Comparison of ENCODE assay signal across 1 cellular context in the genomic region with DNA sequence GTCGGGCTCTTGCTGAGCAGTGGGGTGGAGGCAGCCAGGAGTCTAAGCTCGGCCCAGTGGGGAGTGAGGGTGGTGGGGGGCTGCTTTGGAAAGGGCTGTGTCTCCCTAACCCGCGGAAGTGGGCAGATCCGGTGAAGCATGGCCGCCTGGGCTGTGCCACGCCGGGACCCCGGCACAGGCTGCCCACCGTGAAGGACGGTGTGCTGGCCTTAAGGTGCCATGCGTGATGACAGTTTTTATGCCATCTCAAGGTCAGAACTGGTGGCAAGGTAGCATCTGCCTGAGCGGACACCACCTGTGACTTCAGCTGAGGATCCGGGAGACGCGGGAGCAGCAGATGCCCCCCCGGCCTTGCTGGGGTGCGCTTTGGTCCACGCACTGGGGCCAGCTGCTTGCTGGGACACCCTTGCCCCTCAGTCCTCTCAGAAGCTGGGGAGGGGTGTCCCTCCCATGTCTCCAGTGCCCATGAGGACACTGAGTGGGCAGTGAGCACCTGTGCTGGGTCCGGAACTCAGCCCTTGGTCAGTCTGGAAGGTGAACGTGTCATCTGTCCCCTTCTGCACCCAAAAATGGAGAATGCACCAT.
TF ChIP-seq lines count a peak whose summit lies in the region.

No MANE protein-coding gene starts in this region.

TF ChIP-seq in WTC11, 78 proteins besides CTCF, POLR2A, EP300 and RAD21 (continued from another document):
- TF ChIP-seq ZNF281 (CRISPR knock-in tag; IDR thresholded peaks at IDR 0.05) (no peak), MXD4 (CRISPR knock-in tag; IDR thresholded peaks at IDR 0.05; ENCODE audit: borderline replicate concordance) (no peak), PRRX2 (CRISPR knock-in tag; IDR thresholded peaks at IDR 0.05) (no peak)
- TF ChIP-seq, protein P1, sequence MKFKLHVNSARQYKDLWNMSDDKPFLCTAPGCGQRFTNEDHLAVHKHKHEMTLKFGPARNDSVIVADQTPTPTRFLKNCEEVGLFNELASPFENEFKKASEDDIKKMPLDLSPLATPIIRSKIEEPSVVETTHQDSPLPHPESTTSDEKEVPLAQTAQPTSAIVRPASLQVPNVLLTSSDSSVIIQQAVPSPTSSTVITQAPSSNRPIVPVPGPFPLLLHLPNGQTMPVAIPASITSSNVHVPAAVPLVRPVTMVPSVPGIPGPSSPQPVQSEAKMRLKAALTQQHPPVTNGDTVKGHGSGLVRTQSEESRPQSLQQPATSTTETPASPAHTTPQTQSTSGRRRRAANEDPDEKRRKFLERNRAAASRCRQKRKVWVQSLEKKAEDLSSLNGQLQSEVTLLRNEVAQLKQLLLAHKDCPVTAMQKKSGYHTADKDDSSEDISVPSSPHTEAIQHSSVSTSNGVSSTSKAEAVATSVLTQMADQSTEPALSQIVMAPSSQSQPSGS (CRISPR knock-in tag; IDR thresholded peaks at IDR 0.05; ENCODE audit: borderline replicate concordance, low read depth) = no peak
